ENCODE assay signal across 18 cellular contexts in genomic region chr12:65296503-65297265, GRCh38. TPM values are rescaled to one million over a fixed set of nuclear protein-coding genes. Genes with fewer than 3 reads are reported as not detected.
"Had no signal": no experiment of that assay in that cellular context is flagged by ENCODE, and none has a peak within 500 bp of the region (broad histone marks: within the 10 kb centered on the region; RNA-seq: fewer than 3 reads in every experiment).

No MANE protein-coding gene starts in this region.

- H3K36me3 Mint-ChIP-seq: naive thymus-derived CD8-positive, alpha-beta T cell had no signal

- DNase-seq: cortex of kidney; effector memory CD4-positive, alpha-beta T cell; heart right ventricle; hypothalamus; islet precursor cell; mammary epithelial cell; naive thymus-derived CD8-positive, alpha-beta T cell; spleen; stimulated activated CD4-positive, alpha-beta T cell treated with anti-CD3 and anti-CD28 coated beads, Interleukin-15, amount 100 ng/mL, for 24 hours; stimulated activated CD4-positive, alpha-beta T cell treated with anti-CD3 and anti-CD28 coated beads, Interleukin-1b, Interleukin-23, amount 100 ng/mL, for 48 hours; stimulated activated CD4-positive, alpha-beta T cell treated with anti-CD3 and anti-CD28 coated beads, Interleukin-4, amount 100 ng/mL, for 24 hours; stimulated activated naive CD4-positive, alpha-beta T cell; stomach; trophoblast cell had no signal

- H3K4me3 ChIP-seq: heart right ventricle, spleen, stomach had no signal

- H3K4me3 Mint-ChIP-seq: naive thymus-derived CD8-positive, alpha-beta T cell had no signal

- H3K27ac ChIP-seq: heart right ventricle, neutrophil, spleen, stomach had no signal

- H3K27me3 ChIP-seq: heart right ventricle, neutrophil, spleen, stomach had no signal

- H3K36me3 ChIP-seq: heart right ventricle, neutrophil, spleen, stomach had no signal

- H3K27ac Mint-ChIP-seq: naive thymus-derived CD8-positive, alpha-beta T cell had no signal

- ATAC-seq: esophagus mucosa; heart right ventricle; left lobe of liver; naive thymus-derived CD8-positive, alpha-beta T cell; sciatic nerve had no signal

- H3K9me3 ChIP-seq: heart right ventricle, neutrophil, spleen, stomach had no signal

RNA-seq across cellular contexts. Expression of gene MSRB3, which starts 18.2 kb away (rescaled TPM):
- total RNA-seq: naive thymus-derived CD8-positive, alpha-beta T cell had no signal
